In the genomic region with DNA sequence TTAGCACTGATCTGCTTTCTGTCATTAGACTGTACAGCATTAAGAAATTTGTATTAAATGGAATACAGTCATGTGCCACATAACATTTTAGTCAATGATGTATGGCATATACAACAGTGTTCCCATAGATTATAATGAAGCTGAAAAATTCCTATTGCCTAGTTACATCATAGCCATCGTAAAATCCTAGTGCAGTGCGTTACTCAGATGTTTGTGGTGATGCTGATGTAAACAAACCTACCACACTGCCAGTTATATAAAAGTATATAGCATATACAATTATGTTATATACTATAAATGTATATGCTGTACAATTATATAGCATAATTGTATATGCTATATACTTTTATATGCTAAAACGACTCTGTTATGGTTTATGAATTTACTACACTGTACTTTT, we compare ENCODE assay signal across 22 cellular contexts.
"Had no signal": no experiment of that assay in that cellular context is flagged by ENCODE, and none has a peak within 500 bp of the region (broad histone marks: within the 10 kb centered on the region; RNA-seq: fewer than 3 reads in every experiment).

No MANE protein-coding gene starts in this region.

- H3K9me3 ChIP-seq: gastrocnemius medialis, left lung, prostate gland, right atrium auricular region, thoracic aorta, tibial nerve, upper lobe of left lung had no signal

- H3K27me3 Mint-ChIP-seq: naive thymus-derived CD8-positive, alpha-beta T cell; stimulated activated naive B cell treated with anti-CD40 and anti-IgM and Interleukin-4, amounts not matched to agents 10 μg/mL and 1 μg/mL and 100 μg/mL, for 72 hours; stimulated activated naive CD8-positive, alpha-beta T cell treated with anti-CD3 and anti-CD28 coated beads, Interleukin-15, Interleukin-2, amounts not matched to agents 100 ng/mL and 50 ng/mL, for 24 hours had no signal

- H3K4me3 ChIP-seq: dorsolateral prefrontal cortex, gastrocnemius medialis, left lung, prostate gland, right atrium auricular region, smooth muscle cell, thoracic aorta, tibial nerve, upper lobe of left lung had no signal

- H3K36me3 ChIP-seq: gastrocnemius medialis, left lung, prostate gland, right atrium auricular region, thoracic aorta, tibial nerve, upper lobe of left lung had no signal

- DNase-seq: dorsolateral prefrontal cortex; effector CD4-positive, alpha-beta T cell; foreskin fibroblast; gastrocnemius medialis; head of caudate nucleus; left lung; mesendoderm; midbrain; naive thymus-derived CD8-positive, alpha-beta T cell; nephron progenitor cell; nucleus accumbens; stimulated activated naive B cell treated with anti-CD40 and anti-IgM and Interleukin-4, amounts not matched to agents 10 μg/mL and 1 μg/mL and 100 μg/mL, for 72 hours; upper lobe of left lung had no signal

- H3K27ac Mint-ChIP-seq: naive thymus-derived CD8-positive, alpha-beta T cell; nephron progenitor cell; stimulated activated naive B cell treated with anti-CD40 and anti-IgM and Interleukin-4, amounts not matched to agents 10 μg/mL and 1 μg/mL and 100 μg/mL, for 72 hours; stimulated activated naive CD8-positive, alpha-beta T cell treated with anti-CD3 and anti-CD28 coated beads, Interleukin-15, Interleukin-2, amounts not matched to agents 100 ng/mL and 50 ng/mL, for 24 hours had no signal

- H3K9me3 Mint-ChIP-seq: naive thymus-derived CD8-positive, alpha-beta T cell; nephron progenitor cell; stimulated activated naive B cell treated with anti-CD40 and anti-IgM and Interleukin-4, amounts not matched to agents 10 μg/mL and 1 μg/mL and 100 μg/mL, for 72 hours; stimulated activated naive CD8-positive, alpha-beta T cell treated with anti-CD3 and anti-CD28 coated beads, Interleukin-15, Interleukin-2, amounts not matched to agents 100 ng/mL and 50 ng/mL, for 24 hours had no signal

- H3K4me3 Mint-ChIP-seq: naive thymus-derived CD8-positive, alpha-beta T cell; nephron progenitor cell; stimulated activated naive B cell treated with anti-CD40 and anti-IgM and Interleukin-4, amounts not matched to agents 10 μg/mL and 1 μg/mL and 100 μg/mL, for 72 hours; stimulated activated naive CD8-positive, alpha-beta T cell treated with anti-CD3 and anti-CD28 coated beads, Interleukin-15, Interleukin-2, amounts not matched to agents 100 ng/mL and 50 ng/mL, for 24 hours had no signal

- ATAC-seq: gastrocnemius medialis; left lung; naive thymus-derived CD8-positive, alpha-beta T cell; sciatic nerve had no signal

- H3K27me3 ChIP-seq: dorsolateral prefrontal cortex, gastrocnemius medialis, left lung, right atrium auricular region, tibial nerve, upper lobe of left lung had no signal

- H3K4me1 Mint-ChIP-seq: naive thymus-derived CD8-positive, alpha-beta T cell had no signal

- H3K36me3 Mint-ChIP-seq: naive thymus-derived CD8-positive, alpha-beta T cell; stimulated activated naive B cell treated with anti-CD40 and anti-IgM and Interleukin-4, amounts not matched to agents 10 μg/mL and 1 μg/mL and 100 μg/mL, for 72 hours had no signal

- FAIRE-seq: colon, keratinocyte had no signal

- H3K27ac ChIP-seq: dorsolateral prefrontal cortex, gastrocnemius medialis, left lung, prostate gland, right atrium auricular region, thoracic aorta, tibial nerve, upper lobe of left lung had no signal
